In genomic region chr1:44108241-44108640, GRCh38 we compare ENCODE assay signal across 21 cellular contexts. TPM values are rescaled to one million over a fixed set of nuclear protein-coding genes. Genes with fewer than 3 reads are reported as not detected.
DNase-seq lines count a peak whose midpoint lies in the region; ATAC-seq and TF ChIP-seq lines count a peak whose summit lies in the region.
"Had no signal": no experiment of that assay in that cellular context is flagged by ENCODE, and none has a peak within 500 bp of the region (broad histone marks: within the 10 kb centered on the region; RNA-seq: fewer than 3 reads in every experiment).

No MANE protein-coding gene starts in this region.

- no peaks in the 10 kb centered on the region for H4K20me1 ChIP-seq in mammary epithelial cell (ENCODE audit: insufficient read depth, low read length)

- H3K4me1 ChIP-seq in mammary epithelial cell (ENCODE audit: insufficient read depth, low read length): no peaks in the 10 kb centered on the region
- no peaks in the 10 kb centered on the region for H3K4me1 ChIP-seq in heart right ventricle
- H3K4me1 ChIP-seq: Peyer's patch had no signal

- no peak overlapping the region for H2AFZ ChIP-seq in mammary epithelial cell (ENCODE audit: low read depth, low read length)

- in situ Hi-C loops in mammary epithelial cell (cut with MboI; ENCODE audit: low sequenced_read_pairs in 2 of 2): no loop called here

- H3K4me2 ChIP-seq in mammary epithelial cell (ENCODE audit: insufficient read depth, low read depth, low read length): no peak overlapping the region

- ATAC-seq in heart right ventricle: no peak
- ATAC-seq: stimulated activated naive CD8-positive, alpha-beta T cell treated with anti-CD3 and anti-CD28 coated beads, Interleukin-15, Interleukin-2, amounts not matched to agents 100 U/mL and 50 U/mL, for 24 hours; WTC11 had no signal

- H3K27ac ChIP-seq in mammary epithelial cell (ENCODE audit: insufficient read depth, low read depth, low read length) (no peak overlapping the region), heart right ventricle (no peak overlapping the region)
- H3K27ac ChIP-seq: Peyer's patch had no signal

- H3K9me3 ChIP-seq in mammary epithelial cell (replicated peaks; ENCODE audit: insufficient read depth, low read length) (no peaks in the 10 kb centered on the region), heart right ventricle (no peaks in the 10 kb centered on the region)
- H3K9me3 ChIP-seq: Peyer's patch had no signal

- no TSS peak for BruUV-seq in mammary epithelial cell (replicated peaks; lab: Mats Ljungman, UMichigan)

- H3K36me3 ChIP-seq in mammary epithelial cell (ENCODE audit: insufficient read depth, low read length) (no peaks in the 10 kb centered on the region), heart right ventricle (no peaks in the 10 kb centered on the region)
- H3K36me3 ChIP-seq: Peyer's patch had no signal

- H3K27me3 ChIP-seq in mammary epithelial cell (ENCODE audit: insufficient read depth, low read length) (no peaks in the 10 kb centered on the region), heart right ventricle (peaks cover 0 to 45% (median 13%) of the 10 kb centered on the region in 7 donors)
- H3K27me3 ChIP-seq: Peyer's patch had no signal

- CTCF ChIA-PET in mammary epithelial cell (lab: Charles Lee; ENCODE audit: low non-redundant PET): no interaction called here

- 71% methylated on average over 1 of the region's 1 CpG for WGBS in mammary epithelial cell (ENCODE audit: low coverage, missing lambda C conversion rate)
- WGBS in heart right ventricle, 2 donors: 90% methylated on average over 1 of the region's 1 CpG

- no peaks in the 10 kb centered on the region for H3K79me2 ChIP-seq in mammary epithelial cell (ENCODE audit: insufficient read depth, low read length)

- TF ChIP-seq CTCF in AG09309 (IDR thresholded peaks at IDR 0.05; ENCODE audit: control insufficient read depth, insufficient read depth, low read depth, low read length, missing control alignments) (no peak), mammary epithelial cell (conservative IDR thresholded peaks at IDR 0.05 in 1 of 2, IDR thresholded peaks at IDR 0.05 in 1 of 2; ENCODE audit: extremely low read depth in 1 of 2, insufficient read depth in 1 of 2, low read depth in 1 of 2, low read length in 2 of 2) (no peak), heart right ventricle (IDR thresholded peaks at IDR 0.05) (no peak)

- intact Hi-C loops in mammary epithelial cell (cut with micrococcal nuclease) (no loop called here), heart right ventricle (cut with DNase I) (no loop called here)

- dilution Hi-C loops in mammary epithelial cell (cut with HindIII; ENCODE audit: low sequenced_read_pairs): no loop called here

- H3K4me3 ChIP-seq in AG09309 (ENCODE audit: control insufficient read depth, low read depth, low read length) (no peak overlapping the region), mammary epithelial cell (replicated peaks in 1 of 3; ENCODE audit: insufficient read depth in 1 of 3, low read depth in 2 of 3, low read length in 3 of 3) (no peak overlapping the region), heart right ventricle (no peak overlapping the region)
- H3K4me3 ChIP-seq: Peyer's patch had no signal

- H3K9ac ChIP-seq in mammary epithelial cell (ENCODE audit: insufficient read depth, low read length): no peak overlapping the region

- DNase-seq in AG09309 (ENCODE audit: low read depth) (peak; percentile 13), LHCN-M2 (ENCODE audit: low read depth) (peak; percentile 36), mammary epithelial cell (peak; percentile 7), kidney tubule cell (ENCODE audit: low spot score) (peak; percentile 41), islet precursor cell (no peak), NOMO-1 (lab: John Stamatoyannopoulos, UW; ENCODE audit: unreplicated experiment in 2 of 2) (no peak), heart right ventricle (no peak), NCI-H345 (lab: John Stamatoyannopoulos, UW) (no peak)
- DNase-seq: anterior cingulate cortex; NCI-H2029 treated with DMSO at 0.1 percent for 48 hours; NCI-H69; Peyer's patch; posterior cingulate gyrus; stimulated activated naive CD8-positive, alpha-beta T cell treated with anti-CD3 and anti-CD28 coated beads, Interleukin-15, Interleukin-2, amounts not matched to agents 100 U/mL and 50 U/mL, for 24 hours; T-helper 1 cell had no signal

RNA-seq across cellular contexts. Expression of gene KLF17, which starts 10.4 kb away (rescaled TPM):
- total RNA-seq in LHCN-M2 (2014; rRNA removed): 0.11 and 0.19 TPM in 2 replicates
- 0.05 TPM for polyA plus RNA-seq in LHCN-M2 (2012)
- total RNA-seq in mammary epithelial cell: under 1 TPM in 1 of 2 donors, not detected in 1; 0.17 TPM
- polyA plus RNA-seq in mammary epithelial cell: 0.01 TPM
- not detected for polyA minus RNA-seq in mammary epithelial cell
- total RNA-seq in heart right ventricle: under 1 TPM in 1 of 10 donors, not detected in 9; 0.12 TPM
- under 1 TPM in 1 of 2 donors, not detected in 1; 0.01 TPM for polyA plus RNA-seq in heart right ventricle
- total RNA-seq: dermis microvascular lymphatic vessel endothelial cell, HT-29, liver, myocyte, Peyer's patch, ureter, WTC11 had no signal
- polyA plus RNA-seq: liver had no signal

RNA-seq across cellular contexts. Expression of gene KLF18, which starts 33.2 kb away (rescaled TPM):
- not detected in 2 replicates for total RNA-seq in LHCN-M2 (2014; rRNA removed)
- polyA plus RNA-seq in LHCN-M2 (2012): not detected
- total RNA-seq in mammary epithelial cell: not detected
- polyA plus RNA-seq in mammary epithelial cell: not detected
- polyA minus RNA-seq in mammary epithelial cell: not detected
- total RNA-seq in heart right ventricle: not detected
- polyA plus RNA-seq in heart right ventricle: not detected
- total RNA-seq: dermis microvascular lymphatic vessel endothelial cell, HT-29, liver, myocyte, Peyer's patch, ureter had no signal
- polyA plus RNA-seq: liver had no signal

Comparison
In these comparisons a context has a peak if more than half of its experiments do, and no peak if none do; other contexts are left out.
1. DNase-seq: peak in AG09309 (single experiment), LHCN-M2 (single experiment), mammary epithelial cell (single experiment) and kidney tubule cell (single experiment); none in islet precursor cell (single experiment), NOMO-1 (0 of 2), heart right ventricle (0 of 2) and NCI-H345 (single experiment).